Comparison of ENCODE assay signal across 8 cellular contexts in genomic region chr6:47247227-47247797, GRCh38.
A peak's percentile ranks its signal among the peaks of the same experiment; 100 is the strongest.
DNase-seq lines count a peak whose midpoint lies in the region; ATAC-seq, FAIRE-seq and TF ChIP-seq lines count a peak whose summit lies in the region.

No MANE protein-coding gene starts in this region.

- no peaks in the 10 kb centered on the region for H3K27me3 ChIP-seq in astrocyte (ENCODE audit: insufficient read depth, low read length)

- no peak for FAIRE-seq in astrocyte (lab: Jason Lieb, UNC)

- POLR2A ChIA-PET in naive thymus-derived CD8-positive, alpha-beta T cell (lab: Charles Lee) = no interaction called here

- H3K27ac Mint-ChIP-seq in astrocyte (ENCODE audit: unreplicated experiment) = peak overlapping the region; percentile 0
- peak overlapping the region in 3 of 10 donors; percentile 11 to 54 (median 30) for H3K27ac Mint-ChIP-seq in naive thymus-derived CD8-positive, alpha-beta T cell

- no peak overlapping the region for H3K4me2 ChIP-seq in astrocyte (ENCODE audit: low read length)

- no peak overlapping the region for H3K9ac ChIP-seq in astrocyte (ENCODE audit: low read length)

- H3K36me3 ChIP-seq in astrocyte (ENCODE audit: insufficient read depth, low read length) = peaks cover 2% of the 10 kb centered on the region

- no peak overlapping the region for H2AFZ ChIP-seq in astrocyte (ENCODE audit: low read depth, low read length)

- peaks cover 20% of the 10 kb centered on the region for H3K36me3 Mint-ChIP-seq in astrocyte (ENCODE audit: low read depth, unreplicated experiment)
- H3K36me3 Mint-ChIP-seq in naive thymus-derived CD8-positive, alpha-beta T cell = no peaks in the 10 kb centered on the region

- no peak overlapping the region for H3K4me3 Mint-ChIP-seq in astrocyte (ENCODE audit: unreplicated experiment)
- peak overlapping the region in 1 of 10 donors; percentile 13 for H3K4me3 Mint-ChIP-seq in naive thymus-derived CD8-positive, alpha-beta T cell

- no peak overlapping the region for H3K4me3 ChIP-seq in astrocyte (ENCODE audit: insufficient read depth, low read depth, low read length)

- in situ Hi-C loops in GM13977 (cut with MboI; ENCODE audit: low pct_unique_long_range_greater_than_20kb, low sequenced_read_pairs, unreplicated experiment) = no loop called here

- DNase-seq in GM13977 (ENCODE audit: low spot score) (peak; percentile 20), NCI-H1417 (lab: John Stamatoyannopoulos, UW) (peak in 2 of 3 experiments; percentile 56 to 93), astrocyte (ENCODE audit: low read depth) (no peak), pons (ENCODE audit: low spot score) (peak; percentile 73), middle frontal gyrus (ENCODE audit: extremely low spot score, low spot score) (no peak)
- no peak for DNase-seq in activated naive CD4-positive, alpha-beta T cell treated with Interleukin-2 at 50 U/mL for 16 hours
- no peak for DNase-seq in naive thymus-derived CD8-positive, alpha-beta T cell

- H3K4me1 Mint-ChIP-seq in astrocyte (ENCODE audit: low read depth, unreplicated experiment) = peaks cover 54% of the 10 kb centered on the region
- H3K4me1 Mint-ChIP-seq in naive thymus-derived CD8-positive, alpha-beta T cell = peaks cover 9 to 42% (median 28%) of the 10 kb centered on the region in 4 donors

- H3K9me3 Mint-ChIP-seq in astrocyte (ENCODE audit: unreplicated experiment) = no peaks in the 10 kb centered on the region
- no peaks in the 10 kb centered on the region for H3K9me3 Mint-ChIP-seq in naive thymus-derived CD8-positive, alpha-beta T cell

- H4K20me1 ChIP-seq in astrocyte (ENCODE audit: insufficient read depth, low read length) = no peaks in the 10 kb centered on the region

- no peaks in the 10 kb centered on the region for H3K9me3 ChIP-seq in astrocyte (ENCODE audit: insufficient read depth, low read depth, low read length)

- TF ChIP-seq CTCF in GM13977 (IDR thresholded peaks at IDR 0.05; ENCODE audit: extremely low read depth, insufficient read depth, missing control alignments) = no peak
- TF ChIP-seq CTCF in astrocyte (IDR thresholded peaks at IDR 0.05; ENCODE audit: insufficient read depth, low read depth, low read length) = no peak

- H3K4me1 ChIP-seq in astrocyte (ENCODE audit: insufficient read depth, low read length) = peaks cover 7% of the 10 kb centered on the region

- peak; percentile 41 for ATAC-seq in HG02588 (IDR thresholded peaks at IDR 0.05; ENCODE audit: unreplicated experiment)
- ATAC-seq in naive thymus-derived CD8-positive, alpha-beta T cell = no peak

- H3K27me3 Mint-ChIP-seq in astrocyte (ENCODE audit: low read depth, unreplicated experiment) = no peaks in the 10 kb centered on the region
- H3K27me3 Mint-ChIP-seq in naive thymus-derived CD8-positive, alpha-beta T cell = peaks cover 0 to 4% (median 0%) of the 10 kb centered on the region in 5 donors

- no peak overlapping the region for H3K27ac ChIP-seq in astrocyte (ENCODE audit: low read depth, low read length)

- H3K79me2 ChIP-seq in astrocyte (ENCODE audit: insufficient read depth, low read length) = no peaks in the 10 kb centered on the region

Comparison
In these comparisons a context has a peak if more than half of its experiments do, and no peak if none do; other contexts are left out.
1. DNase-seq: peak in GM13977 (single experiment), NCI-H1417 (2 of 3) and pons (single experiment); none in astrocyte (single experiment), middle frontal gyrus (single experiment), activated naive CD4-positive, alpha-beta T cell treated with Interleukin-2 at 50 U/mL for 16 hours (single experiment) and naive thymus-derived CD8-positive, alpha-beta T cell (0 of 10).